ENCODE assay signal across 1 cellular context in the genomic region with DNA sequence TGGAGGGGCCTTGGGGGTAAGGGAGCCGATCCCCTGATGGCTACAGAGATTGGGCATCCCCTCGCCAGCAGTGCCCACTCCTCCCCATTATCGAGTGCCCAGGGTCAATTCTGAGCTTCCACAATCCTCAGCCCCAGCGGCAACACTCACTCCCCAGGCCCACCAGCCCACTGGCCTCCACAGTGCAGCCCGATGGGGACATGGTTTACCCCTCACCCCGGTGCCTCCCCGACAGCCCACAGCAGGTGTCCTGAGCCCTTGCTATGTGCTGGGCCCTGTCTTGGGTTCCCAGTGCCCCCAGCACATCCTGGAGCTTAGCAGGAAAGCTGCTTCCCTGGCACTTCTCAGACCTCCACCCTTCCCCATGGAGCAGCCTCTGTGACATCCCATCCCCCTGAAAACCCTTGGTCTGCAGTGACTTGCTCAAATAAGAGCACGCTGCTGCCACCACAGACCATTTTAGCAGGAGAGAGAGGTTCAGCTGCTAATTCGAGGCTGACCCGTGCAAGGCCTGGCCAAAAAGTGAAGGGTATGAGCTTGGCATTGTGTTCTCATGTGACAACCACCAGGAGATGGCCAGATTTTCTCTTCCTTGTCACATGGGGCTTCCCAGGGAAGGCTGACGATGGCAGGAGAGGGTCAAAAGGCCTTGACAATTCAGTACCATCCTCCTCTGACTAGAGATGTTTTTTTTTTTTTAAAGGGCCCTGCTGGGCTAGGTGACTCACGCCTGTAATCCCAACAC.
TF ChIP-seq lines count a peak whose summit lies in the region.

No MANE protein-coding gene starts in this region.

TF ChIP-seq in WTC11, 78 proteins besides CTCF, POLR2A, EP300 and RAD21:
- TF ChIP-seq, protein P1, sequence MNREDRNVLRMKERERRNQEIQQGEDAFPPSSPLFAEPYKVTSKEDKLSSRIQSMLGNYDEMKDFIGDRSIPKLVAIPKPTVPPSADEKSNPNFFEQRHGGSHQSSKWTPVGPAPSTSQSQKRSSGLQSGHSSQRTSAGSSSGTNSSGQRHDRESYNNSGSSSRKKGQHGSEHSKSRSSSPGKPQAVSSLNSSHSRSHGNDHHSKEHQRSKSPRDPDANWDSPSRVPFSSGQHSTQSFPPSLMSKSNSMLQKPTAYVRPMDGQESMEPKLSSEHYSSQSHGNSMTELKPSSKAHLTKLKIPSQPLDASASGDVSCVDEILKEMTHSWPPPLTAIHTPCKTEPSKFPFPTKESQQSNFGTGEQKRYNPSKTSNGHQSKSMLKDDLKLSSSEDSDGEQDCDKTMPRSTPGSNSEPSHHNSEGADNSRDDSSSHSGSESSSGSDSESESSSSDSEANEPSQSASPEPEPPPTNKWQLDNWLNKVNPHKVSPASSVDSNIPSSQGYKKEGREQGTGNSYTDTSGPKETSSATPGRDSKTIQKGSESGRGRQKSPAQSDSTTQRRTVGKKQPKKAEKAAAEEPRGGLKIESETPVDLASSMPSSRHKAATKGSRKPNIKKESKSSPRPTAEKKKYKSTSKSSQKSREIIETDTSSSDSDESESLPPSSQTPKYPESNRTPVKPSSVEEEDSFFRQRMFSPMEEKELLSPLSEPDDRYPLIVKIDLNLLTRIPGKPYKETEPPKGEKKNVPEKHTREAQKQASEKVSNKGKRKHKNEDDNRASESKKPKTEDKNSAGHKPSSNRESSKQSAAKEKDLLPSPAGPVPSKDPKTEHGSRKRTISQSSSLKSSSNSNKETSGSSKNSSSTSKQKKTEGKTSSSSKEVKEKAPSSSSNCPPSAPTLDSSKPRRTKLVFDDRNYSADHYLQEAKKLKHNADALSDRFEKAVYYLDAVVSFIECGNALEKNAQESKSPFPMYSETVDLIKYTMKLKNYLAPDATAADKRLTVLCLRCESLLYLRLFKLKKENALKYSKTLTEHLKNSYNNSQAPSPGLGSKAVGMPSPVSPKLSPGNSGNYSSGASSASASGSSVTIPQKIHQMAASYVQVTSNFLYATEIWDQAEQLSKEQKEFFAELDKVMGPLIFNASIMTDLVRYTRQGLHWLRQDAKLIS (CRISPR knock-in tag; IDR thresholded peaks at IDR 0.05; ENCODE audit: borderline replicate concordance), result no peak
- TF ChIP-seq, protein P2, sequence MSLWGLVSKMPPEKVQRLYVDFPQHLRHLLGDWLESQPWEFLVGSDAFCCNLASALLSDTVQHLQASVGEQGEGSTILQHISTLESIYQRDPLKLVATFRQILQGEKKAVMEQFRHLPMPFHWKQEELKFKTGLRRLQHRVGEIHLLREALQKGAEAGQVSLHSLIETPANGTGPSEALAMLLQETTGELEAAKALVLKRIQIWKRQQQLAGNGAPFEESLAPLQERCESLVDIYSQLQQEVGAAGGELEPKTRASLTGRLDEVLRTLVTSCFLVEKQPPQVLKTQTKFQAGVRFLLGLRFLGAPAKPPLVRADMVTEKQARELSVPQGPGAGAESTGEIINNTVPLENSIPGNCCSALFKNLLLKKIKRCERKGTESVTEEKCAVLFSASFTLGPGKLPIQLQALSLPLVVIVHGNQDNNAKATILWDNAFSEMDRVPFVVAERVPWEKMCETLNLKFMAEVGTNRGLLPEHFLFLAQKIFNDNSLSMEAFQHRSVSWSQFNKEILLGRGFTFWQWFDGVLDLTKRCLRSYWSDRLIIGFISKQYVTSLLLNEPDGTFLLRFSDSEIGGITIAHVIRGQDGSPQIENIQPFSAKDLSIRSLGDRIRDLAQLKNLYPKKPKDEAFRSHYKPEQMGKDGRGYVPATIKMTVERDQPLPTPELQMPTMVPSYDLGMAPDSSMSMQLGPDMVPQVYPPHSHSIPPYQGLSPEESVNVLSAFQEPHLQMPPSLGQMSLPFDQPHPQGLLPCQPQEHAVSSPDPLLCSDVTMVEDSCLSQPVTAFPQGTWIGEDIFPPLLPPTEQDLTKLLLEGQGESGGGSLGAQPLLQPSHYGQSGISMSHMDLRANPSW (CRISPR knock-in tag; conservative IDR thresholded peaks at IDR 0.05; ENCODE audit: low read depth), result no peak
- TF ChIP-seq ZNF263 (CRISPR knock-in tag; IDR thresholded peaks at IDR 0.05; ENCODE audit: low read depth) (no peak), MYBL2 (CRISPR knock-in tag; IDR thresholded peaks at IDR 0.05) (no peak), CREM (CRISPR knock-in tag; IDR thresholded peaks at IDR 0.05) (no peak)
- TF ChIP-seq, protein P3, sequence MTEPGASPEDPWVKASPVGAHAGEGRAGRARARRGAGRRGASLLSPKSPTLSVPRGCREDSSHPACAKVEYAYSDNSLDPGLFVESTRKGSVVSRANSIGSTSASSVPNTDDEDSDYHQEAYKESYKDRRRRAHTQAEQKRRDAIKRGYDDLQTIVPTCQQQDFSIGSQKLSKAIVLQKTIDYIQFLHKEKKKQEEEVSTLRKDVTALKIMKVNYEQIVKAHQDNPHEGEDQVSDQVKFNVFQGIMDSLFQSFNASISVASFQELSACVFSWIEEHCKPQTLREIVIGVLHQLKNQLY (CRISPR knock-in tag; IDR thresholded peaks at IDR 0.05), result no peak
- TF ChIP-seq, protein P4, sequence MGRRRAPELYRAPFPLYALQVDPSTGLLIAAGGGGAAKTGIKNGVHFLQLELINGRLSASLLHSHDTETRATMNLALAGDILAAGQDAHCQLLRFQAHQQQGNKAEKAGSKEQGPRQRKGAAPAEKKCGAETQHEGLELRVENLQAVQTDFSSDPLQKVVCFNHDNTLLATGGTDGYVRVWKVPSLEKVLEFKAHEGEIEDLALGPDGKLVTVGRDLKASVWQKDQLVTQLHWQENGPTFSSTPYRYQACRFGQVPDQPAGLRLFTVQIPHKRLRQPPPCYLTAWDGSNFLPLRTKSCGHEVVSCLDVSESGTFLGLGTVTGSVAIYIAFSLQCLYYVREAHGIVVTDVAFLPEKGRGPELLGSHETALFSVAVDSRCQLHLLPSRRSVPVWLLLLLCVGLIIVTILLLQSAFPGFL (CRISPR knock-in tag; IDR thresholded peaks at IDR 0.05; ENCODE audit: borderline replicate concordance), result no peak
- TF ChIP-seq, protein P5, sequence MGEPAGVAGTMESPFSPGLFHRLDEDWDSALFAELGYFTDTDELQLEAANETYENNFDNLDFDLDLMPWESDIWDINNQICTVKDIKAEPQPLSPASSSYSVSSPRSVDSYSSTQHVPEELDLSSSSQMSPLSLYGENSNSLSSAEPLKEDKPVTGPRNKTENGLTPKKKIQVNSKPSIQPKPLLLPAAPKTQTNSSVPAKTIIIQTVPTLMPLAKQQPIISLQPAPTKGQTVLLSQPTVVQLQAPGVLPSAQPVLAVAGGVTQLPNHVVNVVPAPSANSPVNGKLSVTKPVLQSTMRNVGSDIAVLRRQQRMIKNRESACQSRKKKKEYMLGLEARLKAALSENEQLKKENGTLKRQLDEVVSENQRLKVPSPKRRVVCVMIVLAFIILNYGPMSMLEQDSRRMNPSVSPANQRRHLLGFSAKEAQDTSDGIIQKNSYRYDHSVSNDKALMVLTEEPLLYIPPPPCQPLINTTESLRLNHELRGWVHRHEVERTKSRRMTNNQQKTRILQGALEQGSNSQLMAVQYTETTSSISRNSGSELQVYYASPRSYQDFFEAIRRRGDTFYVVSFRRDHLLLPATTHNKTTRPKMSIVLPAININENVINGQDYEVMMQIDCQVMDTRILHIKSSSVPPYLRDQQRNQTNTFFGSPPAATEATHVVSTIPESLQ (CRISPR knock-in tag; IDR thresholded peaks at IDR 0.05), result no peak
- TF ChIP-seq, protein P6, sequence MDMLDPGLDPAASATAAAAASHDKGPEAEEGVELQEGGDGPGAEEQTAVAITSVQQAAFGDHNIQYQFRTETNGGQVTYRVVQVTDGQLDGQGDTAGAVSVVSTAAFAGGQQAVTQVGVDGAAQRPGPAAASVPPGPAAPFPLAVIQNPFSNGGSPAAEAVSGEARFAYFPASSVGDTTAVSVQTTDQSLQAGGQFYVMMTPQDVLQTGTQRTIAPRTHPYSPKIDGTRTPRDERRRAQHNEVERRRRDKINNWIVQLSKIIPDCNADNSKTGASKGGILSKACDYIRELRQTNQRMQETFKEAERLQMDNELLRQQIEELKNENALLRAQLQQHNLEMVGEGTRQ (CRISPR knock-in tag; IDR thresholded peaks at IDR 0.05), result no peak
